Comparison of ENCODE assay signal across 7 cellular contexts in genomic region chr19:39031368-39032163, GRCh38. TPM values are rescaled to one million over a fixed set of nuclear protein-coding genes. Genes with fewer than 3 reads are reported as not detected.
DNase-seq lines count a peak whose midpoint lies in the region; ATAC-seq and TF ChIP-seq lines count a peak whose summit lies in the region.

No MANE protein-coding gene starts in this region.

- H3K14ac ChIP-seq in IMR-90 (replicated peaks; ENCODE audit: low read depth, low read length), result no peak overlapping the region

- ATAC-seq in GM18511 (IDR thresholded peaks at IDR 0.05; ENCODE audit: unreplicated experiment), result peak; percentile 88
- peak; percentile 85 for ATAC-seq in IMR-90 (ENCODE audit: low read depth)

- no peak overlapping the region for H2BK20ac ChIP-seq in IMR-90 (ENCODE audit: low read depth, low read length)

- H3K4me3 ChIP-seq in IMR-90 (ENCODE audit: insufficient read depth, low read depth, low read length) (peak overlapping the region; percentile 55), SK-N-MC (peak overlapping the region; percentile 76)

- H3K27me3 ChIP-seq in IMR-90 (ENCODE audit: control insufficient read depth, insufficient read depth, low read length), result peaks cover 15% of the 10 kb centered on the region

- no peak overlapping the region for H2BK5ac ChIP-seq in IMR-90 (ENCODE audit: low read depth, low read length, poor library complexity, severe bottlenecking)

- 0 out of 2 replicates have a peak, but pooled peaks cover 2% of the 10 kb centered on the region for H3K4me1 ChIP-seq in IMR-90 (ENCODE audit: control insufficient read depth, insufficient read depth, low read length)

- in situ Hi-C loops in IMR-90 (cut with MboI; ENCODE audit: low sequenced_read_pairs), result no loop called here

- BruUV-seq in IMR-90 (replicated peaks; lab: Mats Ljungman, UMichigan), result no TSS peak

- peaks cover 7% of the 10 kb centered on the region for H3K9me3 Mint-ChIP-seq in activated naive CD4-positive, alpha-beta T cell treated with anti-CD3 and anti-CD28 coated beads, Interleukin-2, amount 10 ng/mL, durations not matched to agents 7 days and 5 days

- no peaks in the 10 kb centered on the region for H3K36me3 Mint-ChIP-seq in activated naive CD4-positive, alpha-beta T cell treated with anti-CD3 and anti-CD28 coated beads, Interleukin-2, amount 10 ng/mL, durations not matched to agents 7 days and 5 days

- H3K27me3 Mint-ChIP-seq in activated naive CD4-positive, alpha-beta T cell treated with anti-CD3 and anti-CD28 coated beads, Interleukin-2, amount 10 ng/mL, durations not matched to agents 7 days and 5 days, result peaks cover 77% of the 10 kb centered on the region

- H4K8ac ChIP-seq in IMR-90 (ENCODE audit: low read depth in 2 of 2, low read length in 2 of 2), result no peak overlapping the region

- H3K56ac ChIP-seq in IMR-90 (ENCODE audit: extremely low read depth, insufficient read depth, low read length), result no peak overlapping the region

- H3K23ac ChIP-seq in IMR-90 (ENCODE audit: low read depth, low read length), result no peak overlapping the region

- TF ChIP-seq RAD21 in IMR-90 (IDR thresholded peaks at IDR 0.05; ENCODE audit: low read length), result no peak

- intact Hi-C loops in IMR-90 (cut with micrococcal nuclease), result no loop called here

- no peak overlapping the region for H2BK120ac ChIP-seq in IMR-90 (ENCODE audit: low read depth, low read length)

- no peaks in the 10 kb centered on the region for H3K9me1 ChIP-seq in IMR-90 (ENCODE audit: insufficient read depth, low read length)

- peak overlapping the region; percentile 89 for H3K4me2 ChIP-seq in IMR-90 (ENCODE audit: low read depth, low read length)

- no peak overlapping the region for H3K9ac ChIP-seq in IMR-90 (ENCODE audit: low read depth, low read length)
- H3K9ac ChIP-seq in SK-N-MC (ENCODE audit: insufficient read length), result no peak overlapping the region

- H3K4me1 Mint-ChIP-seq in activated naive CD4-positive, alpha-beta T cell treated with anti-CD3 and anti-CD28 coated beads, Interleukin-2, amount 10 ng/mL, durations not matched to agents 7 days and 5 days, result no peaks in the 10 kb centered on the region

- DNase-seq in IMR-90 (no peak), SK-N-MC (ENCODE audit: low read depth, low spot score) (no peak), glomerular visceral epithelial cell (ENCODE audit: extremely low spot score) (peak; percentile 99), nucleus accumbens (lab: John Stamatoyannopoulos, UW) (peak; percentile 22 to 92 (median 76)), substantia nigra (lab: John Stamatoyannopoulos, UW) (peak in 46 of 49 donors; percentile 11 to 99 (median 76))
- peak; percentile 84 for DNase-seq in activated naive CD4-positive, alpha-beta T cell treated with anti-CD3 and anti-CD28 coated beads, Interleukin-2, amount 10 ng/mL, durations not matched to agents 7 days and 5 days

- CTCF ChIA-PET in IMR-90 (lab: Yijun Ruan, JAX), result no interaction called here
- CTCF ChIA-PET in activated naive CD4-positive, alpha-beta T cell treated with anti-CD3 and anti-CD28 coated beads, Interleukin-2, amount 10 ng/mL, durations not matched to agents 7 days and 5 days (lab: Charles Lee), result no interaction called here

- H2AK5ac ChIP-seq in IMR-90 (ENCODE audit: low read depth, low read length), result no peak overlapping the region

- no peaks in the 10 kb centered on the region for H4K20me1 ChIP-seq in IMR-90 (ENCODE audit: insufficient read depth, low read length)

- WGBS in IMR-90 (ENCODE audit: extremely low coverage in 2 of 2, insufficient read length in 1 of 2), 2 experiments, result 1% methylated on average over 47 of the region's 58 CpGs; no CpG with 5 or more reads in 1 of the 2 experiments

- no peak for TF ChIP-seq POLR2A in IMR-90 (IDR thresholded peaks at IDR 0.05; ENCODE audit: low read depth, low read length)

- H2BK15ac ChIP-seq in IMR-90 (ENCODE audit: low read depth, low read length), result no peak overlapping the region

- no peak overlapping the region for H3K4ac ChIP-seq in IMR-90 (ENCODE audit: low read depth, low read length)

- no peak for TF ChIP-seq CTCF in IMR-90 (conservative IDR thresholded peaks at IDR 0.05; ENCODE audit: low read depth, low read length)

- H3K18ac ChIP-seq in IMR-90 (ENCODE audit: low read depth, low read length), result no peak overlapping the region

- POLR2A ChIA-PET in IMR-90 (lab: Charles Lee; ENCODE audit: unreplicated experiment), result no interaction called here

- H4K5ac ChIP-seq in IMR-90 (ENCODE audit: low read depth, low read length), result no peak overlapping the region

- dilution Hi-C loops in IMR-90 (cut with HindIII; ENCODE audit: low sequenced_read_pairs, unreplicated experiment), result no loop called here

- no peak overlapping the region for H2AK9ac ChIP-seq in IMR-90 (replicated peaks; ENCODE audit: low read depth, low read length, poor library complexity)

- H3K9me3 ChIP-seq in IMR-90 (ENCODE audit: control insufficient read depth, insufficient read depth, low read length) (no peaks in the 10 kb centered on the region), SK-N-MC (ENCODE audit: low read depth, low read length) (no peaks in the 10 kb centered on the region)

- no peak overlapping the region for H3K27ac ChIP-seq in IMR-90 (ENCODE audit: insufficient read depth, low read length)
- H3K27ac ChIP-seq in SK-N-MC, result no peak overlapping the region
- peak overlapping the region; percentile 74 for H3K27ac ChIP-seq in substantia nigra (ENCODE audit: low read depth, low read length, poor library complexity, severe bottlenecking)

- H4K91ac ChIP-seq in IMR-90 (ENCODE audit: insufficient read depth, low read depth, low read length), result no peak overlapping the region

- H3K79me1 ChIP-seq in IMR-90 (ENCODE audit: low read depth in 1 of 2, low read length in 2 of 2), result no peaks in the 10 kb centered on the region

- H3K4me3 Mint-ChIP-seq in activated naive CD4-positive, alpha-beta T cell treated with anti-CD3 and anti-CD28 coated beads, Interleukin-2, amount 10 ng/mL, durations not matched to agents 7 days and 5 days, result peak overlapping the region; percentile 52

- no peaks in the 10 kb centered on the region for H3K36me3 ChIP-seq in IMR-90 (ENCODE audit: control insufficient read depth, insufficient read depth, low read length)
- H3K36me3 ChIP-seq in SK-N-MC (ENCODE audit: insufficient read depth, low read length), result no peaks in the 10 kb centered on the region

- H2AFZ ChIP-seq in IMR-90 (replicated peaks; ENCODE audit: low read length, poor library complexity), result peak overlapping the region; percentile 92

- no peak overlapping the region for H3K27ac Mint-ChIP-seq in activated naive CD4-positive, alpha-beta T cell treated with anti-CD3 and anti-CD28 coated beads, Interleukin-2, amount 10 ng/mL, durations not matched to agents 7 days and 5 days

TF ChIP-seq in IMR-90, 13 proteins besides CTCF, POLR2A, EP300 and RAD21:
- no peak for TF ChIP-seq CHD1 (IDR thresholded peaks at IDR 0.05; ENCODE audit: low read depth, low read length)
- no peak for TF ChIP-seq MXI1 (IDR thresholded peaks at IDR 0.05; ENCODE audit: borderline replicate concordance, low read depth, low read length)
- no peak for TF ChIP-seq RCOR1 (IDR thresholded peaks at IDR 0.05; ENCODE audit: insufficient replicate concordance, low read length)
- TF ChIP-seq FOS (IDR thresholded peaks at IDR 0.05; ENCODE audit: low read depth, low read length), result no peak
- TF ChIP-seq BHLHE40 (IDR thresholded peaks at IDR 0.05; ENCODE audit: low read depth, low read length), result no peak
- no peak for TF ChIP-seq MAFK (IDR thresholded peaks at IDR 0.05; ENCODE audit: low read depth, low read length)
- no peak for TF ChIP-seq RFX5 (IDR thresholded peaks at IDR 0.05; ENCODE audit: low read depth, low read length)
- TF ChIP-seq CEBPB (IDR thresholded peaks at IDR 0.05; ENCODE audit: low read depth, low read length), result no peak
- TF ChIP-seq SMC3 (IDR thresholded peaks at IDR 0.05; ENCODE audit: low read depth, low read length), result no peak
- TF ChIP-seq MAZ (IDR thresholded peaks at IDR 0.05; ENCODE audit: borderline replicate concordance, low read depth, low read length), result no peak
- no peak for TF ChIP-seq ELK1 (IDR thresholded peaks at IDR 0.05; ENCODE audit: borderline replicate concordance, low read depth, low read length)
- no peak for TF ChIP-seq NFE2L2 (IDR thresholded peaks at IDR 0.05; ENCODE audit: low read depth, low read length)

RNA-seq across cellular contexts. Expression of gene FBXO27, which starts 0.8 kb away (rescaled TPM):
- under 0.01 and 0.18 TPM in 2 replicates for total RNA-seq in IMR-90 (2012; rRNA removed)
- polyA plus RNA-seq in IMR-90 (2012; rRNA removed), result 0.50 and 0.57 TPM in 2 replicates
- polyA plus RNA-seq in IMR-90 (2012; cell fraction: cytosol; rRNA removed), result 0.37 and 0.64 TPM in 2 replicates
- polyA plus RNA-seq in IMR-90 (2012; cell fraction: nucleus; rRNA removed; ENCODE audit: low replicate concordance), result 0.23 and 0.41 TPM in 2 replicates

RNA-seq across cellular contexts. Expression of gene ACP7, which starts 52.6 kb away (rescaled TPM):
- not detected in 2 replicates for total RNA-seq in IMR-90 (2012; rRNA removed)
- polyA plus RNA-seq in IMR-90 (2012; rRNA removed), result not detected in 2 replicates
- not detected in 2 replicates for polyA plus RNA-seq in IMR-90 (2012; cell fraction: cytosol; rRNA removed)
- polyA plus RNA-seq in IMR-90 (2012; cell fraction: nucleus; rRNA removed; ENCODE audit: low replicate concordance), result 0.04 and 0.05 TPM in 2 replicates

RNA-seq across cellular contexts. Expression of gene FBXO17, which starts 56.0 kb away (rescaled TPM):
- 10.8 and 11.9 TPM in 2 replicates for total RNA-seq in IMR-90 (2012; rRNA removed)
- polyA plus RNA-seq in IMR-90 (2012; rRNA removed), result 20.7 and 22.6 TPM in 2 replicates
- polyA plus RNA-seq in IMR-90 (2012; cell fraction: cytosol; rRNA removed), result 22.8 and 28.6 TPM in 2 replicates
- 43.7 and 78.5 TPM in 2 replicates for polyA plus RNA-seq in IMR-90 (2012; cell fraction: nucleus; rRNA removed; ENCODE audit: low replicate concordance)

Comparison
In these comparisons a context has a peak if more than half of its experiments do, and no peak if none do; other contexts are left out.
1. DNase-seq: peak in activated naive CD4-positive, alpha-beta T cell treated with anti-CD3 and anti-CD28 coated beads, Interleukin-2, amount 10 ng/mL, durations not matched to agents 7 days and 5 days (single experiment), glomerular visceral epithelial cell (single experiment), nucleus accumbens (56 of 56) and substantia nigra (46 of 49); none in IMR-90 (single experiment) and SK-N-MC (single experiment).